21 cellular contexts compared by ENCODE assay signal in the genomic region with DNA sequence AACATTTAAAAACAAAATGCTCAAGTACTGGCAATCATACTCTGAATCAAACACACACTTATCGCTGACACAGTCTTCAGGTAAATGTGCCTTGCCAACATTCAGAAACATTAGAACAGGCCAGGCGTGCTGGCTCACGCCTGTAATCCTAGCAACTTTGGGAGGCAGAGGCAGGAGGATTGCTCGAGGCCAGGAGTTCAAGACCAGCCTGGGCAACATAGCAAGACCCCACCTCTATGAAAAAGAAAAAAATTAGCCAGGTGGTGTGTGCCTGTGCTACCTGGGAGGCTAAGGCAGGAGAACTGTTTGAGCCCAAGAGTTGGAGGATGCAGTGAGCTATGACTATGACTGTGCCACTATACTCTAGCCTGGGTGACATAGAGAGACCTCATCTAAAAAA. TPM values are rescaled to one million over a fixed set of nuclear protein-coding genes. Genes with fewer than 3 reads are reported as not detected.
DNase-seq lines count a peak whose midpoint lies in the region; ATAC-seq, FAIRE-seq and TF ChIP-seq lines count a peak whose summit lies in the region.
"Had no signal": no experiment of that assay in that cellular context is flagged by ENCODE, and none has a peak within 500 bp of the region (broad histone marks: within the 10 kb centered on the region; RNA-seq: fewer than 3 reads in every experiment).

No MANE protein-coding gene starts in this region.

- H3K4me3 Mint-ChIP-seq in WTC11, result no peak overlapping the region
- H3K4me3 Mint-ChIP-seq: B cell; CD4-positive, alpha-beta T cell; CD8-positive, alpha-beta T cell had no signal

- ATAC-seq in HepG2 (no peak), right lobe of liver (no peak), WTC11 (no peak), HG02763 (IDR thresholded peaks at IDR 0.05; ENCODE audit: unreplicated experiment) (no peak)
- ATAC-seq: A549; CD8-positive, alpha-beta T cell had no signal

- DNase-seq in HepG2 (ENCODE audit: low spot score) (no peak), right lobe of liver (no peak), WTC11 (ENCODE audit: low spot score) (no peak), putamen (ENCODE audit: low spot score) (no peak)
- DNase-seq: AML-193; Caco-2; Calu3; CD4-positive, alpha-beta T cell; CD8-positive, alpha-beta T cell; DMS79 treated with DMSO at 0.1 percent for 48 hours; GF-D8 had no signal

- no peaks in the 10 kb centered on the region for H3K4me1 Mint-ChIP-seq in WTC11
- H3K4me1 Mint-ChIP-seq: B cell had no signal

- H3K4me1 ChIP-seq in HepG2 (ENCODE audit: insufficient read depth, low read length) (no peaks in the 10 kb centered on the region), right lobe of liver (no peaks in the 10 kb centered on the region)
- H3K4me1 ChIP-seq: A549, Caco-2 had no signal

- POLR2A ChIA-PET in HepG2 (lab: Yijun Ruan, JAX), result interaction anchor here (1.1 kb wide), 1 partner anchor 20 kb away, joined by 3 read pairs; a partner anchor contains a TSS
- POLR2A ChIA-PET in WTC11 (lab: Charles Lee), result interaction anchor here (0.9 kb wide), 1 partner anchor 21 kb away, joined by 3 read pairs; a partner anchor contains a TSS

- no peaks in the 10 kb centered on the region for H3K27me3 ChIP-seq in HepG2 (ENCODE audit: control insufficient read depth in 1 of 2, insufficient read depth in 2 of 2, low read length in 2 of 2)
- no peaks in the 10 kb centered on the region for H3K27me3 ChIP-seq in right lobe of liver
- H3K27me3 ChIP-seq: BLaER1 treated with 17β-estradiol and CSF1 and Interleukin-3, amounts not matched to agents 10 nM and 100 nM had no signal

- H3K27me3 Mint-ChIP-seq in WTC11 (ENCODE audit: low read depth), result no peaks in the 10 kb centered on the region
- H3K27me3 Mint-ChIP-seq: B cell; CD4-positive, alpha-beta T cell had no signal

- 95% methylated on average over 4 of the region's 4 CpGs for WGBS in HepG2 (ENCODE audit: low lambda C conversion rate)
- 96% methylated on average over 4 of the region's 4 CpGs for WGBS in right lobe of liver (ENCODE audit: insufficient coverage, low coverage, low lambda C conversion rate, missing lambda C conversion rate)

- no peak for FAIRE-seq in HepG2 (lab: Jason Lieb, UNC)
- FAIRE-seq: A549, D721Med, G401.6, GM12891, GM19239 had no signal

- H4K20me1 ChIP-seq in HepG2 (ENCODE audit: insufficient read depth, low read length), result no peaks in the 10 kb centered on the region

- in situ Hi-C loops in HepG2 (cut with HindIII; ENCODE audit: extremely low pct_ligation_motif_present, low pct_unique_long_range_greater_than_20kb), result no loop called here

- no TSS peak for BruUV-seq in HepG2 (replicated peaks; lab: Mats Ljungman, UMichigan)

- TF ChIP-seq CTCF in HepG2 (CRISPR knock-in tag; IDR thresholded peaks at IDR 0.05), result no peak
- no peak for TF ChIP-seq CTCF in right lobe of liver (IDR thresholded peaks at IDR 0.05)
- TF ChIP-seq CTCF in WTC11 (IDR thresholded peaks at IDR 0.05), result no peak

- TF ChIP-seq RAD21 in HepG2 (CRISPR knock-in tag; IDR thresholded peaks at IDR 0.05), result no peak

- H3K36me3 ChIP-seq in HepG2 (replicated peaks in 1 of 2; ENCODE audit: control insufficient read depth in 1 of 2, insufficient read depth in 2 of 2, low read length in 2 of 2) (peaks cover 25 to 78% of the 10 kb centered on the region in 2 experiments), right lobe of liver (peaks cover 4 to 69% (median 26%) of the 10 kb centered on the region in 4 donors)

- H3K9me3 ChIP-seq in HepG2 (ENCODE audit: low read length) (no peaks in the 10 kb centered on the region), right lobe of liver (no peaks in the 10 kb centered on the region)
- H3K9me3 ChIP-seq: A549; BLaER1 treated with 17β-estradiol and CSF1 and Interleukin-3, amounts not matched to agents 10 nM and 100 nM; Caco-2 had no signal

- H3K4me3 ChIP-seq in HepG2 (replicated peaks in 1 of 3; ENCODE audit: insufficient read depth in 1 of 3, low read depth in 2 of 3, low read length in 3 of 3), result no peak overlapping the region
- H3K4me3 ChIP-seq in right lobe of liver, result no peak overlapping the region
- H3K4me3 ChIP-seq: A549; BLaER1 treated with 17β-estradiol and CSF1 and Interleukin-3, amounts not matched to agents 10 nM and 100 nM had no signal

- no peak overlapping the region for H3K27ac Mint-ChIP-seq in WTC11
- H3K27ac Mint-ChIP-seq: B cell; CD4-positive, alpha-beta T cell; CD8-positive, alpha-beta T cell had no signal

- intact Hi-C loops in HepG2 (cut with micrococcal nuclease; ENCODE audit: unreplicated experiment) (no loop called here), right lobe of liver (cut with DNase I) (no loop called here)

- no peak overlapping the region for H3K27ac ChIP-seq in HepG2 (ENCODE audit: extremely low read length, insufficient read depth, low read length)
- no peak overlapping the region for H3K27ac ChIP-seq in right lobe of liver
- H3K27ac ChIP-seq: 22Rv1; A549; BLaER1 treated with 17β-estradiol and CSF1 and Interleukin-3, amounts not matched to agents 10 nM and 100 nM; C4-2B had no signal

- TF ChIP-seq POLR2A in HepG2 (IDR thresholded peaks at IDR 0.05; ENCODE audit: insufficient read depth in 1 of 2, low read depth in 2 of 2, low read length in 2 of 2) (no peak), right lobe of liver (IDR thresholded peaks at IDR 0.05) (no peak)

- no peak overlapping the region for H3K4me2 ChIP-seq in HepG2 (ENCODE audit: low read depth, low read length)
- H3K4me2 ChIP-seq: A549; BLaER1 treated with 17β-estradiol and CSF1 and Interleukin-3, amounts not matched to agents 10 nM and 100 nM had no signal

- no peak overlapping the region for H2AFZ ChIP-seq in HepG2 (ENCODE audit: low read length)

- peaks cover 74% of the 10 kb centered on the region for H3K36me3 Mint-ChIP-seq in WTC11

- TF ChIP-seq EP300 in HepG2 (IDR thresholded peaks at IDR 0.05; ENCODE audit: low read depth in 2 of 2, low read length in 2 of 2) (no peak), HepG2 (CRISPR knock-in tag; IDR thresholded peaks at IDR 0.05; ENCODE audit: borderline replicate concordance) (no peak)

- H3K79me2 ChIP-seq in HepG2 (ENCODE audit: insufficient read depth, low read length), result no peaks in the 10 kb centered on the region

- no peak overlapping the region for H3K9ac ChIP-seq in HepG2 (ENCODE audit: insufficient read depth, low read depth, low read length)
- H3K9ac ChIP-seq: BLaER1 treated with 17β-estradiol and CSF1 and Interleukin-3, amounts not matched to agents 10 nM and 100 nM had no signal

- CTCF ChIA-PET in HepG2 (lab: Yijun Ruan, JAX; ENCODE audit: low intra/inter-chr PET ratio, low total read pairs) (no interaction called here), WTC11 (lab: Charles Lee) (no interaction called here)

- no peaks in the 10 kb centered on the region for H3K9me3 Mint-ChIP-seq in WTC11
- H3K9me3 Mint-ChIP-seq: CD4-positive, alpha-beta T cell; CD8-positive, alpha-beta T cell had no signal

RNA-seq across cellular contexts. Expression of a gene that starts 20.6 kb away (rescaled TPM):
- 29.4 and 73.8 TPM in 2 replicates for total RNA-seq in HepG2 (2016; rRNA removed; fragmentation: Illumina TruSeq; extraction: Trizol)
- 21.3 and 25.1 TPM in 2 replicates for total RNA-seq in HepG2 (2016; cell fraction: cytosol; rRNA removed; fragmentation: Illumina TruSeq; extraction: Trizol; ENCODE audit: low read depth)
- total RNA-seq in HepG2 (2016; cell fraction: insoluble cytoplasmic fraction; rRNA removed; fragmentation: Illumina TruSeq; extraction: Trizol), result 29.7 and 78.1 TPM in 2 replicates
- 28.7 and 29.6 TPM in 2 replicates for total RNA-seq in HepG2 (2016; cell fraction: membrane; rRNA removed; fragmentation: Illumina TruSeq; extraction: Trizol)
- total RNA-seq in HepG2 (2016; cell fraction: nucleus; rRNA removed; fragmentation: Illumina TruSeq; extraction: Trizol), result 64.1 and 71.5 TPM in 2 replicates
- polyA plus RNA-seq in HepG2 (2011; rRNA removed), result 22.3 and 23.4 TPM in 2 replicates
- 13.8 and 17.3 TPM in 2 replicates for polyA plus RNA-seq in HepG2 (2011; cell fraction: cytosol; rRNA removed)
- polyA plus RNA-seq in HepG2 (2011; cell fraction: nucleus; rRNA removed), result 47.5 and 54.9 TPM in 2 replicates
- polyA plus RNA-seq in HepG2 (2012), result 29.4 and 35.6 TPM in 2 replicates
- 4.8 and 5.0 TPM in 2 replicates for polyA plus RNA-seq in HepG2 (2016; cell fraction: cytosol; fragmentation: Illumina TruSeq; extraction: Trizol; ENCODE audit: low read depth)
- polyA plus RNA-seq in HepG2 (2016; cell fraction: insoluble cytoplasmic fraction; fragmentation: Illumina TruSeq; extraction: Trizol; ENCODE audit: low read depth), result 65.6 and 71.6 TPM in 2 replicates
- polyA plus RNA-seq in HepG2 (2016; cell fraction: membrane; fragmentation: Illumina TruSeq; extraction: Trizol; ENCODE audit: low read depth), result 14.7 and 16.5 TPM in 2 replicates
- polyA plus RNA-seq in HepG2 (2016; cell fraction: nucleus; fragmentation: Illumina TruSeq; extraction: Trizol; ENCODE audit: insufficient read depth, low read depth), result 114 and 117 TPM in 2 replicates
- polyA minus RNA-seq in HepG2 (2011; rRNA and poly(A)+ RNA removed; ENCODE audit: low replicate concordance), result 64.6 and 270 TPM in 2 replicates
- polyA minus RNA-seq in HepG2 (2011; cell fraction: cytosol; rRNA and poly(A)+ RNA removed), result 16.0 and 21.0 TPM in 2 replicates
- polyA minus RNA-seq in HepG2 (2011; cell fraction: nucleus; rRNA and poly(A)+ RNA removed), result 60.4 and 73.0 TPM in 2 replicates
- total RNA-seq in right lobe of liver, result 10 to 100 TPM; 13.0 to 21.0 (median 18.5) TPM
- 102 to 125 TPM (median 110 TPM) in 3 replicates for total RNA-seq in WTC11 (2021)

RNA-seq across cellular contexts. Expression of a gene that starts 20.8 kb away (rescaled TPM):
- total RNA-seq in HepG2 (2016; rRNA removed; fragmentation: Illumina TruSeq; extraction: Trizol), result 21.5 and 34.6 TPM in 2 replicates
- 2.1 and 3.1 TPM in 2 replicates for total RNA-seq in HepG2 (2016; cell fraction: cytosol; rRNA removed; fragmentation: Illumina TruSeq; extraction: Trizol; ENCODE audit: low read depth)
- 18.0 and 40.1 TPM in 2 replicates for total RNA-seq in HepG2 (2016; cell fraction: insoluble cytoplasmic fraction; rRNA removed; fragmentation: Illumina TruSeq; extraction: Trizol)
- 10.5 and 10.9 TPM in 2 replicates for total RNA-seq in HepG2 (2016; cell fraction: membrane; rRNA removed; fragmentation: Illumina TruSeq; extraction: Trizol)
- 24.8 and 25.7 TPM in 2 replicates for total RNA-seq in HepG2 (2016; cell fraction: nucleus; rRNA removed; fragmentation: Illumina TruSeq; extraction: Trizol)
- 11.2 and 14.0 TPM in 2 replicates for polyA plus RNA-seq in HepG2 (2011; rRNA removed)
- 8.2 and 9.0 TPM in 2 replicates for polyA plus RNA-seq in HepG2 (2011; cell fraction: cytosol; rRNA removed)
- 4.3 and 7.3 TPM in 2 replicates for polyA plus RNA-seq in HepG2 (2011; cell fraction: nucleus; rRNA removed)
- polyA plus RNA-seq in HepG2 (2012), result 8.5 and 10.0 TPM in 2 replicates
- 2.0 TPM in 2 replicates for polyA plus RNA-seq in HepG2 (2016; cell fraction: cytosol; fragmentation: Illumina TruSeq; extraction: Trizol; ENCODE audit: low read depth)
- 29.8 and 31.5 TPM in 2 replicates for polyA plus RNA-seq in HepG2 (2016; cell fraction: insoluble cytoplasmic fraction; fragmentation: Illumina TruSeq; extraction: Trizol; ENCODE audit: low read depth)
- 6.6 and 7.0 TPM in 2 replicates for polyA plus RNA-seq in HepG2 (2016; cell fraction: membrane; fragmentation: Illumina TruSeq; extraction: Trizol; ENCODE audit: low read depth)
- 16.1 and 17.7 TPM in 2 replicates for polyA plus RNA-seq in HepG2 (2016; cell fraction: nucleus; fragmentation: Illumina TruSeq; extraction: Trizol; ENCODE audit: insufficient read depth, low read depth)
- 21.2 and 57.6 TPM in 2 replicates for polyA minus RNA-seq in HepG2 (2011; rRNA and poly(A)+ RNA removed; ENCODE audit: low replicate concordance)
- polyA minus RNA-seq in HepG2 (2011; cell fraction: cytosol; rRNA and poly(A)+ RNA removed), result 10.0 and 11.9 TPM in 2 replicates
- 16.5 and 19.3 TPM in 2 replicates for polyA minus RNA-seq in HepG2 (2011; cell fraction: nucleus; rRNA and poly(A)+ RNA removed)
- total RNA-seq in right lobe of liver, result 10 to 100 TPM in 2 of 6 experiments, 1 to 10 TPM in 4; 8.5 to 11.2 (median 9.7) TPM
- total RNA-seq in WTC11 (2021), result 30.8 to 40.6 TPM (median 36.6 TPM) in 3 replicates
